In genomic region chr6:84033523-84034451, GRCh38 we compare ENCODE assay signal across 9 cellular contexts. TPM values are rescaled to one million over a fixed set of nuclear protein-coding genes. Genes with fewer than 3 reads are reported as not detected.
A peak's percentile ranks its signal among the peaks of the same experiment; 100 is the strongest.
DNase-seq lines count a peak whose midpoint lies in the region; ATAC-seq and TF ChIP-seq lines count a peak whose summit lies in the region.
"Had no signal": no experiment of that assay in that cellular context is flagged by ENCODE, and none has a peak within 500 bp of the region (broad histone marks: within the 10 kb centered on the region; RNA-seq: fewer than 3 reads in every experiment).

A gene with protein sequence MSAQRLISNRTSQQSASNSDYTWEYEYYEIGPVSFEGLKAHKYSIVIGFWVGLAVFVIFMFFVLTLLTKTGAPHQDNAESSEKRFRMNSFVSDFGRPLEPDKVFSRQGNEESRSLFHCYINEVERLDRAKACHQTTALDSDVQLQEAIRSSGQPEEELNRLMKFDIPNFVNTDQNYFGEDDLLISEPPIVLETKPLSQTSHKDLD (plus strand): TSS chr6:84033772. CDS start chr6:84055319, 21,547 bp downstream.

- ATAC-seq in GM18520 (IDR thresholded peaks at IDR 0.05; ENCODE audit: unreplicated experiment), result no peak

- TF ChIP-seq POLR2A in sigmoid colon (IDR thresholded peaks at IDR 0.05), result no peak

- peak; percentile 16 for DNase-seq in activated CD4-positive, alpha-beta T cell treated with anti-CD3 and anti-CD28 coated beads for 48 hours
- DNase-seq in activated CD4-positive, alpha-beta T cell treated with anti-CD3 and anti-CD28 coated beads, Interleukin-2, amount 50 U/mL, for 4 hours, result no peak
- DNase-seq in activated T-helper 1 cell treated with anti-CD3 and anti-CD28 coated beads, Interleukin-12 subunit alpha, Interleukin-12 subunit beta, Interleukin-2, Interleukin-4 antibody, amounts not matched to agents 30 ng/mL and 10 ng/mL and 1 ng/mL, durations not matched to agents 14 hours and 24 hours and 36 hours (ENCODE audit: low spot score), result no peak
- DNase-seq in hepatocyte (ENCODE audit: low spot score) (peak; percentile 68), sigmoid colon (no peak)
- DNase-seq in stimulated activated CD4-positive, alpha-beta T cell treated with anti-CD3 and anti-CD28 coated beads, Interleukin-1b, Interleukin-23, amount 100 ng/mL, for 48 hours, result no peak

- no peaks in the 10 kb centered on the region for H4K20me1 ChIP-seq in hepatocyte (ENCODE audit: insufficient read depth, poor library complexity, severe bottlenecking)

- H3K4me3 ChIP-seq in HUES64 (ENCODE audit: low read length), result peak within 1 kb of the TSS; percentile 54
- H3K4me3 ChIP-seq in hepatocyte, result peak within 1 kb of the TSS; percentile 85
- peak within 1 kb of the TSS in 3 of 4 donors; percentile 47 to 56 (median 55) for H3K4me3 ChIP-seq in sigmoid colon

- H3K9me3 ChIP-seq in HUES64 (ENCODE audit: insufficient read depth, low read depth, low read length), result peaks cover 8% of the 10 kb centered on the region
- no peaks in the 10 kb centered on the region for H3K9me3 ChIP-seq in hepatocyte (ENCODE audit: low read depth)
- H3K9me3 ChIP-seq in sigmoid colon, result peaks cover 0 to 4% (median 0%) of the 10 kb centered on the region in 4 donors

- no peak for TF ChIP-seq CTCF in hepatocyte (IDR thresholded peaks at IDR 0.05; ENCODE audit: poor library complexity)
- TF ChIP-seq CTCF in sigmoid colon (IDR thresholded peaks at IDR 0.05), result no peak

- TF ChIP-seq EP300 in sigmoid colon (IDR thresholded peaks at IDR 0.05), result no peak

- H3K27me3 ChIP-seq in HUES64 (ENCODE audit: insufficient read depth, low read length), result peaks cover 33% of the 10 kb centered on the region
- peaks cover 18% of the 10 kb centered on the region for H3K27me3 ChIP-seq in hepatocyte
- H3K27me3 ChIP-seq in sigmoid colon, result peaks cover 0 to 54% (median 16%) of the 10 kb centered on the region in 3 donors

- H3K36me3 ChIP-seq in HUES64 (ENCODE audit: insufficient read depth, low read length) (no peaks in the 10 kb centered on the region), hepatocyte (replicated peaks; ENCODE audit: insufficient read depth, low read depth) (no peaks in the 10 kb centered on the region), sigmoid colon (no peaks in the 10 kb centered on the region)

- 1% methylated on average over 78 of the region's 78 CpGs for whole genome bisulfite sequencing in HUES64
- under 1% methylated on average over 71 of the region's 78 CpGs for WGBS in hepatocyte (ENCODE audit: low lambda C conversion rate, missing lambda C conversion rate)
- 1% methylated on average over 78 of the region's 78 CpGs for WGBS in sigmoid colon, 2 donors

- intact Hi-C loops in activated T-helper 1 cell treated with anti-CD3 and anti-CD28 coated beads, Interleukin-12 subunit alpha, Interleukin-12 subunit beta, Interleukin-2, Interleukin-4 antibody, amounts not matched to agents 30 ng/mL and 10 ng/mL and 1 ng/mL, durations not matched to agents 14 hours and 24 hours and 36 hours (cut with micrococcal nuclease), result no loop called here
- intact Hi-C loops in sigmoid colon (cut with DNase I), result no loop called here

- peak within 1 kb of the TSS; percentile 45 for H3K9ac ChIP-seq in HUES64 (ENCODE audit: low read depth, low read length)

- H3K4me1 ChIP-seq in HUES64 (ENCODE audit: insufficient read depth, low read length), result peaks cover 20% of the 10 kb centered on the region
- peaks cover 2% of the 10 kb centered on the region for H3K4me1 ChIP-seq in hepatocyte (ENCODE audit: insufficient read depth)
- peaks cover 0 to 16% (median 13%) of the 10 kb centered on the region in 4 donors for H3K4me1 ChIP-seq in sigmoid colon

- H3K27ac ChIP-seq in HUES64 (ENCODE audit: low read depth, low read length) (no peak within 1 kb of the TSS), hepatocyte (no peak within 1 kb of the TSS), sigmoid colon (no peak within 1 kb of the TSS)

- H3K4me1 Mint-ChIP-seq in activated T-helper 1 cell treated with anti-CD3 and anti-CD28 coated beads, Interleukin-12 subunit alpha, Interleukin-12 subunit beta, Interleukin-2, Interleukin-4 antibody, amounts not matched to agents 30 ng/mL and 10 ng/mL and 1 ng/mL, durations not matched to agents 14 hours and 24 hours and 36 hours (ENCODE audit: low read depth), result no peaks in the 10 kb centered on the region

- H2AFZ ChIP-seq in hepatocyte, result peak within 1 kb of the TSS; percentile 98

- peak within 1 kb of the TSS; percentile 99 for H3K4me2 ChIP-seq in hepatocyte

- no peaks in the 10 kb centered on the region for H3K36me3 Mint-ChIP-seq in activated T-helper 1 cell treated with anti-CD3 and anti-CD28 coated beads, Interleukin-12 subunit alpha, Interleukin-12 subunit beta, Interleukin-2, Interleukin-4 antibody, amounts not matched to agents 30 ng/mL and 10 ng/mL and 1 ng/mL, durations not matched to agents 14 hours and 24 hours and 36 hours (ENCODE audit: low read depth)
- H3K36me3 Mint-ChIP-seq: activated naive CD4-positive, alpha-beta T cell treated with anti-CD3 and anti-CD28 coated beads, Interleukin-2, amount 50 U/mL, for 24 hours had no signal

- H3K9me3 Mint-ChIP-seq in activated T-helper 1 cell treated with anti-CD3 and anti-CD28 coated beads, Interleukin-12 subunit alpha, Interleukin-12 subunit beta, Interleukin-2, Interleukin-4 antibody, amounts not matched to agents 30 ng/mL and 10 ng/mL and 1 ng/mL, durations not matched to agents 14 hours and 24 hours and 36 hours, result no peaks in the 10 kb centered on the region
- H3K9me3 Mint-ChIP-seq: activated naive CD4-positive, alpha-beta T cell treated with anti-CD3 and anti-CD28 coated beads, Interleukin-2, amount 50 U/mL, for 24 hours had no signal

- no peak within 1 kb of the TSS for H3K27ac Mint-ChIP-seq in activated T-helper 1 cell treated with anti-CD3 and anti-CD28 coated beads, Interleukin-12 subunit alpha, Interleukin-12 subunit beta, Interleukin-2, Interleukin-4 antibody, amounts not matched to agents 30 ng/mL and 10 ng/mL and 1 ng/mL, durations not matched to agents 14 hours and 24 hours and 36 hours
- H3K27ac Mint-ChIP-seq: activated naive CD4-positive, alpha-beta T cell treated with anti-CD3 and anti-CD28 coated beads, Interleukin-2, amount 50 U/mL, for 24 hours had no signal

- H3K79me2 ChIP-seq in hepatocyte, result no peaks in the 10 kb centered on the region

- H3K27me3 Mint-ChIP-seq in activated T-helper 1 cell treated with anti-CD3 and anti-CD28 coated beads, Interleukin-12 subunit alpha, Interleukin-12 subunit beta, Interleukin-2, Interleukin-4 antibody, amounts not matched to agents 30 ng/mL and 10 ng/mL and 1 ng/mL, durations not matched to agents 14 hours and 24 hours and 36 hours (ENCODE audit: insufficient read depth), result peaks cover 30% of the 10 kb centered on the region

- H3K9me2 ChIP-seq in hepatocyte (replicated peaks; ENCODE audit: insufficient read depth), result no peaks in the 10 kb centered on the region

- peak within 1 kb of the TSS; percentile 37 for H3K4me3 Mint-ChIP-seq in activated T-helper 1 cell treated with anti-CD3 and anti-CD28 coated beads, Interleukin-12 subunit alpha, Interleukin-12 subunit beta, Interleukin-2, Interleukin-4 antibody, amounts not matched to agents 30 ng/mL and 10 ng/mL and 1 ng/mL, durations not matched to agents 14 hours and 24 hours and 36 hours
- H3K4me3 Mint-ChIP-seq: activated naive CD4-positive, alpha-beta T cell treated with anti-CD3 and anti-CD28 coated beads, Interleukin-2, amount 50 U/mL, for 24 hours had no signal

RNA-seq across cellular contexts. Expression of the gene that starts here (rescaled TPM):
- 4.6 TPM for polyA plus RNA-seq in HUES64 (2013, experiment 1 of 2)
- 4.0 TPM for polyA plus RNA-seq in HUES64 (2013, experiment 2 of 2)
- not detected in 2 replicates for total RNA-seq in activated T-helper 1 cell treated with anti-CD3 and anti-CD28 coated beads, Interleukin-12 subunit alpha, Interleukin-12 subunit beta, Interleukin-2, Interleukin-4 antibody, amounts not matched to agents 30 ng/mL and 10 ng/mL and 1 ng/mL, durations not matched to agents 14 hours and 24 hours and 36 hours
- total RNA-seq in hepatocyte (0.88 and 2.5 TPM in 2 replicates), sigmoid colon (1 to 10 TPM in 2 of 4 donors, under 1 TPM in 2; 0.16 to 1.8 (median 1.1) TPM)
- polyA plus RNA-seq in hepatocyte (2.2 and 3.2 TPM in 2 replicates), sigmoid colon (1 to 10 TPM; 3.5 to 7.4 (median 6.6) TPM)

Comparison
In these comparisons a context has a peak if more than half of its experiments do, and no peak if none do; other contexts are left out.
1. DNase-seq: peak in activated CD4-positive, alpha-beta T cell treated with anti-CD3 and anti-CD28 coated beads for 48 hours (single experiment) and hepatocyte (single experiment); none in activated CD4-positive, alpha-beta T cell treated with anti-CD3 and anti-CD28 coated beads, Interleukin-2, amount 50 U/mL, for 4 hours (0 of 2), activated T-helper 1 cell treated with anti-CD3 and anti-CD28 coated beads, Interleukin-12 subunit alpha, Interleukin-12 subunit beta, Interleukin-2, Interleukin-4 antibody, amounts not matched to agents 30 ng/mL and 10 ng/mL and 1 ng/mL, durations not matched to agents 14 hours and 24 hours and 36 hours (single experiment), sigmoid colon (single experiment) and stimulated activated CD4-positive, alpha-beta T cell treated with anti-CD3 and anti-CD28 coated beads, Interleukin-1b, Interleukin-23, amount 100 ng/mL, for 48 hours (single experiment).
2. Peak in every context shown above with its lines, with median percentiles within 50 percentile points of each other: H3K4me3 ChIP-seq.